21 cellular contexts compared by ENCODE assay signal in the genomic region with DNA sequence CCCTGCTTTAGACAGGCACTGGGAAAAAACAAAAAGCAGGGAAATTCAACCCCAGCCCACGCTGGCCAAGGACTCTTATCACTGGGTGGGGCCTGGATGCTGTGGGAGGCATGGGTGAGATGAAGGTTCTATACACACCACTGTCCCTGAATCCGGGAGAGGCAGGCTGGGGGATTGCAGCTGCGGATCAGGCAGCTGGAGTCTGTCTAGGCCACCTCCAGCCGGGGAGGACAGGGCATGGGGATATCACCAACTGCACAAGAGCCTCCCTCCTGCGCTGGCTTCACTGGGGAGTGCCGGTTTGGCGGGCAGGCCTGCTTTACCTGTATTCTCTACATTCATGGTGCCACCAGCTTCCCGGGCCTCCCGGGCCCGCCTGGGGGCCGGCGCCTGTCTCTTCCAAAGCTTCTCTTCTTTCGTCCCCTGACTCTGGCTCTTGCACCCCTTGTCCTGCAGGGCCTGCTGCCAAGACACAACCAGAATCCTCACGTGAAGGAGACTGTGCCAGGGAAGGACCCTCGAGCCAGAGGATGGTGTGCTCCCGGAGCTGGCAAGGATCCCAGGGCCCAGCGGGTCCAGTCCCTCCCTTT. TPM values are rescaled to one million over a fixed set of nuclear protein-coding genes. Genes with fewer than 3 reads are reported as not detected.
DNase-seq lines count a peak whose midpoint lies in the region; ATAC-seq, FAIRE-seq and TF ChIP-seq lines count a peak whose summit lies in the region.
"Had no signal": no experiment of that assay in that cellular context is flagged by ENCODE, and none has a peak within 500 bp of the region (broad histone marks: within the 10 kb centered on the region; RNA-seq: fewer than 3 reads in every experiment).

No MANE protein-coding gene starts in this region.

- H3K4me2 ChIP-seq in IMR-90 (ENCODE audit: low read depth, low read length) = no peak overlapping the region
- H3K4me2 ChIP-seq: SK-N-SH had no signal

- no peak overlapping the region for H2BK120ac ChIP-seq in IMR-90 (ENCODE audit: low read depth, low read length)

- dilution Hi-C loops in IMR-90 (cut with HindIII; ENCODE audit: low sequenced_read_pairs, unreplicated experiment) = no loop called here

- H3K36me3 ChIP-seq in IMR-90 (ENCODE audit: control insufficient read depth, insufficient read depth, low read length) (peaks cover 46% of the 10 kb centered on the region), testis (ENCODE audit: low read depth, missing control alignments) (no peaks in the 10 kb centered on the region)

- in situ Hi-C loops in IMR-90 (cut with MboI; ENCODE audit: low sequenced_read_pairs) = no loop called here

- no peak overlapping the region for H3K9ac ChIP-seq in IMR-90 (ENCODE audit: low read depth, low read length)
- H3K9ac ChIP-seq: SK-N-SH had no signal

- CTCF ChIA-PET in IMR-90 (lab: Yijun Ruan, JAX) = no interaction called here

- no TSS peak for BruUV-seq in IMR-90 (replicated peaks; lab: Mats Ljungman, UMichigan)

- peaks cover 13 to 65% of the 10 kb centered on the region in 2 experiments for H3K79me1 ChIP-seq in IMR-90 (ENCODE audit: low read depth in 1 of 2, low read length in 2 of 2)

- H3K56ac ChIP-seq in IMR-90 (ENCODE audit: extremely low read depth, insufficient read depth, low read length) = no peak overlapping the region

- H3K9me1 ChIP-seq in IMR-90 (ENCODE audit: insufficient read depth, low read length) = 0 out of 2 replicates have a peak, but pooled peaks cover 15% of the 10 kb centered on the region

- H4K20me1 ChIP-seq in IMR-90 (ENCODE audit: insufficient read depth, low read length) = peaks cover 8% of the 10 kb centered on the region; the same call in 1 of the 2 replicates

- no peak overlapping the region for H2AFZ ChIP-seq in IMR-90 (replicated peaks; ENCODE audit: low read length, poor library complexity)

- H3K4me3 ChIP-seq in IMR-90 (ENCODE audit: insufficient read depth, low read depth, low read length) = no peak overlapping the region
- H3K4me3 ChIP-seq in testis = no peak overlapping the region
- H3K4me3 ChIP-seq: body of pancreas, esophagus squamous epithelium, gastroesophageal sphincter, MG63, tibial artery had no signal

- H4K91ac ChIP-seq in IMR-90 (ENCODE audit: insufficient read depth, low read depth, low read length) = no peak overlapping the region

- no peak overlapping the region for H3K23ac ChIP-seq in IMR-90 (ENCODE audit: low read depth, low read length)

- peak overlapping the region; percentile 44 for H2AK9ac ChIP-seq in IMR-90 (replicated peaks; ENCODE audit: low read depth, low read length, poor library complexity)

- WGBS in IMR-90 (ENCODE audit: extremely low coverage in 2 of 2, insufficient read length in 1 of 2), 2 experiments = 67% methylated on average over 6 of the region's 17 CpGs; no CpG with 5 or more reads in 1 of the 2 experiments
- 37 to 87% methylated on average over 9 to 17 of the region's 17 CpGs for WGBS in testis, 2 donors

- no peak for FAIRE-seq in GM12892 (lab: Jason Lieb, UNC)

- H2BK20ac ChIP-seq in IMR-90 (ENCODE audit: low read depth, low read length) = no peak overlapping the region

- no peak overlapping the region for H2BK5ac ChIP-seq in IMR-90 (ENCODE audit: low read depth, low read length, poor library complexity, severe bottlenecking)

- peak; percentile 23; the same call in 1 of the 2 replicates for ATAC-seq in IMR-90 (ENCODE audit: low read depth)
- ATAC-seq in HG02884 (IDR thresholded peaks at IDR 0.05; ENCODE audit: unreplicated experiment) = no peak
- ATAC-seq: activated T-cell treated with anti-CD3 and anti-CD28 coated beads, Interleukin-2, amount 50 U/mL, for 4 hours; body of pancreas; gastroesophageal sphincter had no signal

- H3K9me3 ChIP-seq in IMR-90 (ENCODE audit: control insufficient read depth, insufficient read depth, low read length) = no peaks in the 10 kb centered on the region
- no peaks in the 10 kb centered on the region for H3K9me3 ChIP-seq in testis
- H3K9me3 ChIP-seq: body of pancreas, esophagus squamous epithelium, gastroesophageal sphincter, MG63, SK-N-SH, tibial artery had no signal

- peaks cover 8% of the 10 kb centered on the region; the same call in 1 of the 2 replicates for H3K4me1 ChIP-seq in IMR-90 (ENCODE audit: control insufficient read depth, insufficient read depth, low read length)
- peaks cover 41% of the 10 kb centered on the region for H3K4me1 ChIP-seq in testis

- H2BK15ac ChIP-seq in IMR-90 (ENCODE audit: low read depth, low read length) = no peak overlapping the region

- no peak overlapping the region for H3K4ac ChIP-seq in IMR-90 (ENCODE audit: low read depth, low read length)

- H4K5ac ChIP-seq in IMR-90 (ENCODE audit: low read depth, low read length) = no peak overlapping the region

- DNase-seq in IMR-90 (no peak), caudate nucleus (lab: John Stamatoyannopoulos, UW) (peak in 1 of 61 donors; percentile 38), left kidney (ENCODE audit: low read depth, low spot score) (peak; percentile 81), testis (peak; percentile 47), GM12892 (ENCODE audit: insufficient read length) (no peak), NCI-H510A treated with DMSO at 0.1 percent for 48 hours (lab: John Stamatoyannopoulos, UW) (no peak)
- DNase-seq: activated CD4-positive, alpha-beta T cell treated with anti-CD3 and anti-CD28 coated beads for 48 hours; activated T-cell treated with anti-CD3 and anti-CD28 coated beads, Interleukin-2, amount 50 U/mL, for 4 hours; body of pancreas; CD4-positive, CD25-positive, alpha-beta regulatory T cell; esophagus squamous epithelium; mammary epithelial cell; MG63; NCI-H1417 treated with DMSO at 0.1 percent for 48 hours; NCI-H2171; NCI-H526; SK-N-SH; stimulated activated CD4-positive, alpha-beta T cell treated with anti-CD3 and anti-CD28 coated beads, Interleukin-1b, Interleukin-23, amount 100 ng/mL, for 48 hours; tibial artery had no signal

- no peak overlapping the region for H3K18ac ChIP-seq in IMR-90 (ENCODE audit: low read depth, low read length)

- no peak overlapping the region for H2AK5ac ChIP-seq in IMR-90 (ENCODE audit: low read depth, low read length)

- no peak overlapping the region for H3K14ac ChIP-seq in IMR-90 (replicated peaks; ENCODE audit: low read depth, low read length)

- intact Hi-C loops in IMR-90 (cut with micrococcal nuclease) = no loop called here
- intact Hi-C loops in testis (cut with DNase I; ENCODE audit: low total_unique reads) = no loop called here

- H3K27ac ChIP-seq in IMR-90 (ENCODE audit: insufficient read depth, low read length) (no peak overlapping the region), caudate nucleus (ENCODE audit: low read depth, low read length) (peak overlapping the region; percentile 8), testis (peak overlapping the region; percentile 41 to 73)
- H3K27ac ChIP-seq: body of pancreas, tibial artery had no signal

- no peak overlapping the region for H4K8ac ChIP-seq in IMR-90 (ENCODE audit: low read depth in 2 of 2, low read length in 2 of 2)

- TF ChIP-seq CTCF in IMR-90 (conservative IDR thresholded peaks at IDR 0.05; ENCODE audit: low read depth, low read length) (no peak), testis (IDR thresholded peaks at IDR 0.05) (no peak)

- no peak for TF ChIP-seq POLR2A in IMR-90 (IDR thresholded peaks at IDR 0.05; ENCODE audit: low read depth, low read length)
- TF ChIP-seq POLR2A in testis (IDR thresholded peaks at IDR 0.05) = no peak
- no peak for TF ChIP-seq POLR2A in GM12892 (IDR thresholded peaks at IDR 0.05; ENCODE audit: low read depth, low read length)

- no peaks in the 10 kb centered on the region for H3K27me3 ChIP-seq in IMR-90 (ENCODE audit: control insufficient read depth, insufficient read depth, low read length)
- H3K27me3 ChIP-seq in testis = no peaks in the 10 kb centered on the region
- H3K27me3 ChIP-seq: body of pancreas, esophagus squamous epithelium, gastroesophageal sphincter, MG63, tibial artery had no signal

- no peak for TF ChIP-seq RAD21 in IMR-90 (IDR thresholded peaks at IDR 0.05; ENCODE audit: low read length)

- POLR2A ChIA-PET in IMR-90 (lab: Charles Lee; ENCODE audit: unreplicated experiment) = no interaction called here

TF ChIP-seq in IMR-90, 13 proteins besides CTCF, POLR2A, EP300 and RAD21:
- TF ChIP-seq CHD1 (IDR thresholded peaks at IDR 0.05; ENCODE audit: low read depth, low read length) (no peak), ELK1 (IDR thresholded peaks at IDR 0.05; ENCODE audit: borderline replicate concordance, low read depth, low read length) (no peak), BHLHE40 (IDR thresholded peaks at IDR 0.05; ENCODE audit: low read depth, low read length) (no peak), CEBPB (IDR thresholded peaks at IDR 0.05; ENCODE audit: low read depth, low read length) (no peak), SMC3 (IDR thresholded peaks at IDR 0.05; ENCODE audit: low read depth, low read length) (no peak), NFE2L2 (IDR thresholded peaks at IDR 0.05; ENCODE audit: low read depth, low read length) (no peak)

RNA-seq across cellular contexts. Expression of gene KIFC3, which starts 13.9 kb away (rescaled TPM):
- 38.3 and 48.6 TPM in 2 replicates for total RNA-seq in IMR-90 (2012; rRNA removed)
- 62.5 and 66.6 TPM in 2 replicates for polyA plus RNA-seq in IMR-90 (2012; rRNA removed)
- 43.3 and 62.3 TPM in 2 replicates for polyA plus RNA-seq in IMR-90 (2012; cell fraction: cytosol; rRNA removed)
- 123 and 327 TPM in 2 replicates for polyA plus RNA-seq in IMR-90 (2012; cell fraction: nucleus; rRNA removed; ENCODE audit: low replicate concordance)
- total RNA-seq in testis = 100 to 1,000 TPM; 137 to 185 TPM
- 105 TPM for polyA plus RNA-seq in testis (ENCODE audit: insufficient read depth, low read depth, low replicate concordance)
- polyA plus RNA-seq in GM12892 (2012; ENCODE audit: missing spikeins) = 0.38 TPM
- polyA plus RNA-seq: CD4-positive, CD25-positive, alpha-beta regulatory T cell had no signal

RNA-seq across cellular contexts. Expression of gene KATNB1, which starts 52.8 kb away (rescaled TPM):
- total RNA-seq in IMR-90 (2012; rRNA removed) (10.9 and 14.2 TPM in 2 replicates), testis (10 to 100 TPM; 52.7 to 53.5 TPM)
- polyA plus RNA-seq in IMR-90 (2012; rRNA removed) (23.5 and 27.6 TPM in 2 replicates), testis (ENCODE audit: insufficient read depth, low read depth, low replicate concordance) (105 TPM)
- polyA plus RNA-seq in IMR-90 (2012; cell fraction: cytosol; rRNA removed) = 15.9 and 23.1 TPM in 2 replicates
- polyA plus RNA-seq in IMR-90 (2012; cell fraction: nucleus; rRNA removed; ENCODE audit: low replicate concordance) = 67.2 and 166 TPM in 2 replicates
- polyA plus RNA-seq in GM12892 (2012; ENCODE audit: missing spikeins) = 16.3 TPM

Comparison
In these comparisons a context has a peak if more than half of its experiments do, and no peak if none do; other contexts are left out.
1. DNase-seq: peak in left kidney (single experiment) and testis (single experiment); none in IMR-90 (single experiment), GM12892 (single experiment) and NCI-H510A treated with DMSO at 0.1 percent for 48 hours (single experiment).